8 cellular contexts compared by ENCODE assay signal in the genomic region with DNA sequence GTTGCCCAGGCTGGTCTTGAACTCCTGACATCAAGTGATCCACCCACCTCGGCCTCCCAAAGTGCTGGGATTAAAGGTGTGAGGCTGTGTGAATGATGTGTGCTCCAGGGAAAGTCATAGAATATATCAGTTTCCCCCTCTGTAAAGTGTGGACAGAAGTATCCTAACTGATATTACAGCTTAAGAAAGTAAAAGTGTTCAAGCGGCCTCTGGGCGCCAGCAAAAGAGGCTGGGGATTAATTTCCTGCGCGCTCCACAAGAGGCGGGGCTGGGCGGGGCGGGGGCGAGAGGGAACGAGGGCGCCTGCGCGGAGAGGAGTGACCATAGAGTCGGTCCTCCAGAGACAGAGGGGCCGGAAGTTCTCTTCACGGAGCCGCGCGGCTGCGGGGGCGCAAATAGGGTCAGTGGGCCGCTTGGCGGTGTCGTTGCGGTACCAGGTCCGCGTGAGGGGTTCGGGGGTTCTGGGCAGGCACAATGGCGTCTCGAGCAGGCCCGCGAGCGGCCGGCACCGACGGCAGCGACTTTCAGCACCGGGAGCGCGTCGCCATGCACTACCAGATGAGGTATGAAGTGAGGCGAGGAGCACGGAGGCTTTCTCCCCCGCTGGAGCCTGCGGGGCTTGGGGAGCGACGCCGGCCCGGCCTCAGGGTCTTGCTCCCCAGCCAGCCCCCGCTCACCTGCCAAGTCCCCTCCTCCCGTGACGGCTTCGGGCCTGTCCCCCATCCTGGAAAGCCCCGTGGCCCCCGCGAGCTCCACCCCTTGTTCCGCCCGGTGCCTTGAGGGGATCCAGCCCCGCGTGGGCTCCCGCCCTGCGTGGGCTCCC. TPM values are rescaled to one million over a fixed set of nuclear protein-coding genes. Genes with fewer than 3 reads are reported as not detected.
A peak's percentile ranks its signal among the peaks of the same experiment; 100 is the strongest.
DNase-seq lines count a peak whose midpoint lies in the region; ATAC-seq and TF ChIP-seq lines count a peak whose summit lies in the region.

A gene (plus strand): TSS at position 362 of the 823 bp plus-strand sequence. CDS start 113 bp downstream, at position 475.

- H3K4me1 ChIP-seq in cardiac muscle cell (ENCODE audit: low read depth), result peaks cover 6% of the 10 kb centered on the region
- H3K4me1 ChIP-seq in parathyroid adenoma, result peaks cover 3% of the 10 kb centered on the region
- peaks cover 11 to 14% of the 10 kb centered on the region in 2 donors for H3K4me1 ChIP-seq in thyroid gland

- intact Hi-C loops in thyroid gland (cut with DNase I), result no loop called here

- peak within 1 kb of the TSS; percentile 80 for H2AFZ ChIP-seq in parathyroid adenoma

- H3K27ac ChIP-seq in cardiac muscle cell (peak within 1 kb of the TSS; percentile 85), parathyroid adenoma (peak within 1 kb of the TSS; percentile 82), thyroid gland (peak within 1 kb of the TSS; percentile 78 to 94 (median 90))

- H3K27ac Mint-ChIP-seq in activated naive CD8-positive, alpha-beta T cell treated with anti-CD3 and anti-CD28 coated beads, Interleukin-2, amount 50 U/mL, for 24 hours, result peak within 1 kb of the TSS; percentile 98

- DNase-seq in NCI-H1048 (lab: John Stamatoyannopoulos, UW), result peak; percentile 59
- DNase-seq in T follicular helper cell (ENCODE audit: low read depth), result peak; percentile 87
- peak; percentile 94 for DNase-seq in activated naive CD8-positive, alpha-beta T cell treated with anti-CD3 and anti-CD28 coated beads, Interleukin-2, amount 50 U/mL, for 24 hours
- DNase-seq in cardiac muscle cell (ENCODE audit: low read depth in 1 of 2, low spot score in 1 of 2), result peak; percentile 93
- DNase-seq in thyroid gland, result peak; percentile 86

- no peak for TF ChIP-seq CTCF in cardiac muscle cell (IDR thresholded peaks at IDR 0.05; ENCODE audit: low read depth, low read length)
- TF ChIP-seq CTCF in parathyroid adenoma (IDR thresholded peaks at IDR 0.05), result no peak
- TF ChIP-seq CTCF in thyroid gland (IDR thresholded peaks at IDR 0.05), result no peak

- H3K36me3 ChIP-seq in cardiac muscle cell, result no peaks in the 10 kb centered on the region
- no peaks in the 10 kb centered on the region for H3K36me3 ChIP-seq in parathyroid adenoma (ENCODE audit: control insufficient read depth, insufficient read depth, low read length)
- H3K36me3 ChIP-seq in thyroid gland, result peaks cover 7 to 13% of the 10 kb centered on the region in 2 donors

- peaks cover 36% of the 10 kb centered on the region for H3K36me3 Mint-ChIP-seq in activated naive CD8-positive, alpha-beta T cell treated with anti-CD3 and anti-CD28 coated beads, Interleukin-2, amount 50 U/mL, for 24 hours (ENCODE audit: low read depth)

- 1% methylated on average over 26 to 32 of the region's 62 CpGs for WGBS in thyroid gland, 2 donors

- H3K27me3 ChIP-seq in cardiac muscle cell (no peaks in the 10 kb centered on the region), parathyroid adenoma (ENCODE audit: control insufficient read depth, insufficient read depth, low read length) (no peaks in the 10 kb centered on the region), thyroid gland (no peaks in the 10 kb centered on the region)

- H3K79me2 ChIP-seq in parathyroid adenoma, result peaks cover 3% of the 10 kb centered on the region

- peaks cover 4% of the 10 kb centered on the region for H3K9me3 Mint-ChIP-seq in activated naive CD8-positive, alpha-beta T cell treated with anti-CD3 and anti-CD28 coated beads, Interleukin-2, amount 50 U/mL, for 24 hours

- H3K4me1 Mint-ChIP-seq in activated naive CD8-positive, alpha-beta T cell treated with anti-CD3 and anti-CD28 coated beads, Interleukin-2, amount 50 U/mL, for 24 hours, result peaks cover 46% of the 10 kb centered on the region

- TF ChIP-seq POLR2A in GM10847 (IDR thresholded peaks at IDR 0.05; ENCODE audit: extremely low read depth, insufficient read length) (peak; percentile 89), thyroid gland (IDR thresholded peaks at IDR 0.05) (peak in 1 of 2 donors; percentile 79)

- peak; percentile 77 for ATAC-seq in HG02571 (IDR thresholded peaks at IDR 0.05; ENCODE audit: unreplicated experiment)
- ATAC-seq in activated naive CD8-positive, alpha-beta T cell treated with anti-CD3 and anti-CD28 coated beads, Interleukin-2, amount 50 U/mL, for 24 hours, result peak; percentile 84

- H3K4me3 Mint-ChIP-seq in activated naive CD8-positive, alpha-beta T cell treated with anti-CD3 and anti-CD28 coated beads, Interleukin-2, amount 50 U/mL, for 24 hours, result peak within 1 kb of the TSS; percentile 96

- no peaks in the 10 kb centered on the region for H3K27me3 Mint-ChIP-seq in activated naive CD8-positive, alpha-beta T cell treated with anti-CD3 and anti-CD28 coated beads, Interleukin-2, amount 50 U/mL, for 24 hours

- H3K4me3 ChIP-seq in cardiac muscle cell, result peak within 1 kb of the TSS; percentile 72
- peak within 1 kb of the TSS; percentile 94 for H3K4me3 ChIP-seq in parathyroid adenoma (ENCODE audit: low read depth, low read length)
- H3K4me3 ChIP-seq in thyroid gland (replicated peaks in 1 of 3), result peak within 1 kb of the TSS; percentile 85 to 97 (median 92)

- peak within 1 kb of the TSS; percentile 66 for H3K4me2 ChIP-seq in parathyroid adenoma (ENCODE audit: low read length)

- H3K9ac ChIP-seq in parathyroid adenoma, result peak within 1 kb of the TSS; percentile 56

- H3K9me3 ChIP-seq in cardiac muscle cell (ENCODE audit: low read depth), result no peaks in the 10 kb centered on the region
- H3K9me3 ChIP-seq in parathyroid adenoma (ENCODE audit: control insufficient read depth, low read length), result no peaks in the 10 kb centered on the region
- H3K9me3 ChIP-seq in thyroid gland, result no peaks in the 10 kb centered on the region

RNA-seq across cellular contexts. Expression of the gene that starts here (rescaled TPM):
- total RNA-seq in cardiac muscle cell (42.0 and 58.0 TPM in 2 replicates), thyroid gland (10 to 100 TPM; 18.9 to 37.5 (median 32.7) TPM)
- polyA plus RNA-seq in cardiac muscle cell, result 50.6 TPM in 2 replicates

Comparison
In these comparisons a context has a peak if more than half of its experiments do, and no peak if none do; other contexts are left out.
1. Peak in every context shown above with its lines: DNase-seq, ATAC-seq, H3K4me3 ChIP-seq and H3K27ac ChIP-seq.